9 cellular contexts compared by ENCODE assay signal in genomic region chr2:42102606-42103450, GRCh38. TPM values are rescaled to one million over a fixed set of nuclear protein-coding genes. Genes with fewer than 3 reads are reported as not detected.
DNase-seq lines count a peak whose midpoint lies in the region; ATAC-seq and TF ChIP-seq lines count a peak whose summit lies in the region.
"Had no signal": no experiment of that assay in that cellular context is flagged by ENCODE, and none has a peak within 500 bp of the region (broad histone marks: within the 10 kb centered on the region; RNA-seq: fewer than 3 reads in every experiment).

No MANE protein-coding gene starts in this region.

- TF ChIP-seq EP300 in Ishikawa (IDR thresholded peaks at IDR 0.05; ENCODE audit: borderline replicate concordance): peak; percentile 15; the same call in 1 of the 2 replicates

- TF ChIP-seq RAD21 in Ishikawa (IDR thresholded peaks at IDR 0.05; ENCODE audit: low read depth): no peak

- peak overlapping the region; percentile 11 to 44 for H3K4me3 ChIP-seq in left lung
- H3K4me3 ChIP-seq: A549 had no signal

- H3K27ac Mint-ChIP-seq in brain: peak overlapping the region in 3 of 5 experiments; percentile 39 to 84 (median 53)

- no peaks in the 10 kb centered on the region for H3K27me3 ChIP-seq in left lung

- H3K4me3 Mint-ChIP-seq in brain: peak overlapping the region in 1 of 5 experiments; percentile 61

- no peak for TF ChIP-seq CTCF in brain (conservative IDR thresholded peaks at IDR 0.05)
- TF ChIP-seq CTCF in left lung (IDR thresholded peaks at IDR 0.05): no peak

- peak; percentile 66 for ATAC-seq in left lung

- intact Hi-C loops in left lung (cut with DNase I): loop anchor here in 1 of 2 donors (10.0 kb wide), 1 partner anchor 262 kb away; the partner anchor contains the start of gene COX7A2L

- no peaks in the 10 kb centered on the region for H3K36me3 ChIP-seq in left lung

- H3K9me3 Mint-ChIP-seq in brain: peaks cover 0 to 6% (median 2%) of the 10 kb centered on the region in 5 experiments

- H3K27ac ChIP-seq in left lung (peak overlapping the region; percentile 94 to 95), substantia nigra (ENCODE audit: low read depth, low read length, poor library complexity, severe bottlenecking) (peak overlapping the region; percentile 21)

- H3K4me1 Mint-ChIP-seq in brain: peaks cover 6% of the 10 kb centered on the region

- H3K9me3 ChIP-seq in left lung: no peaks in the 10 kb centered on the region

- peaks cover 7% of the 10 kb centered on the region for H3K27me3 Mint-ChIP-seq in brain

- peak; percentile 76 for DNase-seq in NK-92 treated with Interleukin-12 subunit alpha and Interleukin-12 subunit beta, amount 100 ng/mL, for 24 hours (lab: John Stamatoyannopoulos, UW)
- no peak for DNase-seq in NK-92 (lab: John Stamatoyannopoulos, UW; ENCODE audit: unreplicated experiment)
- peak; percentile 77 to 91 for DNase-seq in left lung
- peak in 9 of 49 donors; percentile 9 to 47 (median 16) for DNase-seq in substantia nigra (lab: John Stamatoyannopoulos, UW)
- no peak for DNase-seq in NCI-H526 (lab: John Stamatoyannopoulos, UW)
- DNase-seq in NCI-H345 treated with DMSO at 0.1 percent for 48 hours (lab: John Stamatoyannopoulos, UW; ENCODE audit: unreplicated experiment): no peak

- peaks cover 32 to 98% of the 10 kb centered on the region in 2 donors for H3K4me1 ChIP-seq in left lung

- H3K36me3 Mint-ChIP-seq in brain: no peaks in the 10 kb centered on the region

TF ChIP-seq in Ishikawa, 13 proteins besides CTCF, POLR2A, EP300 and RAD21:
- 0 out of 2 replicates have a peak, but pooled peaks have one; percentile 20 for TF ChIP-seq TEAD4 (IDR thresholded peaks at IDR 0.05)
- TF ChIP-seq, protein P1, sequence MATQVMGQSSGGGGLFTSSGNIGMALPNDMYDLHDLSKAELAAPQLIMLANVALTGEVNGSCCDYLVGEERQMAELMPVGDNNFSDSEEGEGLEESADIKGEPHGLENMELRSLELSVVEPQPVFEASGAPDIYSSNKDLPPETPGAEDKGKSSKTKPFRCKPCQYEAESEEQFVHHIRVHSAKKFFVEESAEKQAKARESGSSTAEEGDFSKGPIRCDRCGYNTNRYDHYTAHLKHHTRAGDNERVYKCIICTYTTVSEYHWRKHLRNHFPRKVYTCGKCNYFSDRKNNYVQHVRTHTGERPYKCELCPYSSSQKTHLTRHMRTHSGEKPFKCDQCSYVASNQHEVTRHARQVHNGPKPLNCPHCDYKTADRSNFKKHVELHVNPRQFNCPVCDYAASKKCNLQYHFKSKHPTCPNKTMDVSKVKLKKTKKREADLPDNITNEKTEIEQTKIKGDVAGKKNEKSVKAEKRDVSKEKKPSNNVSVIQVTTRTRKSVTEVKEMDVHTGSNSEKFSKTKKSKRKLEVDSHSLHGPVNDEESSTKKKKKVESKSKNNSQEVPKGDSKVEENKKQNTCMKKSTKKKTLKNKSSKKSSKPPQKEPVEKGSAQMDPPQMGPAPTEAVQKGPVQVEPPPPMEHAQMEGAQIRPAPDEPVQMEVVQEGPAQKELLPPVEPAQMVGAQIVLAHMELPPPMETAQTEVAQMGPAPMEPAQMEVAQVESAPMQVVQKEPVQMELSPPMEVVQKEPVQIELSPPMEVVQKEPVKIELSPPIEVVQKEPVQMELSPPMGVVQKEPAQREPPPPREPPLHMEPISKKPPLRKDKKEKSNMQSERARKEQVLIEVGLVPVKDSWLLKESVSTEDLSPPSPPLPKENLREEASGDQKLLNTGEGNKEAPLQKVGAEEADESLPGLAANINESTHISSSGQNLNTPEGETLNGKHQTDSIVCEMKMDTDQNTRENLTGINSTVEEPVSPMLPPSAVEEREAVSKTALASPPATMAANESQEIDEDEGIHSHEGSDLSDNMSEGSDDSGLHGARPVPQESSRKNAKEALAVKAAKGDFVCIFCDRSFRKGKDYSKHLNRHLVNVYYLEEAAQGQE (IDR thresholded peaks at IDR 0.05; ENCODE audit: low read depth): no peak

RNA-seq across cellular contexts. Expression of gene PKDCC, which starts 55.0 kb away (rescaled TPM):
- 4.1 TPM for polyA plus RNA-seq in brain (ENCODE audit: insufficient read depth, low read depth, low replicate concordance)
- 10 to 100 TPM; 63.1 to 68.2 TPM for total RNA-seq in left lung

Comparison
In these comparisons a context has a peak if more than half of its experiments do, and no peak if none do; other contexts are left out.
1. DNase-seq: peak in NK-92 treated with Interleukin-12 subunit alpha and Interleukin-12 subunit beta, amount 100 ng/mL, for 24 hours (single experiment) and left lung (2 of 2); none in NK-92 (single experiment), NCI-H526 (0 of 2) and NCI-H345 treated with DMSO at 0.1 percent for 48 hours (single experiment).